Comparison of ENCODE assay signal across 8 cellular contexts in the genomic region with DNA sequence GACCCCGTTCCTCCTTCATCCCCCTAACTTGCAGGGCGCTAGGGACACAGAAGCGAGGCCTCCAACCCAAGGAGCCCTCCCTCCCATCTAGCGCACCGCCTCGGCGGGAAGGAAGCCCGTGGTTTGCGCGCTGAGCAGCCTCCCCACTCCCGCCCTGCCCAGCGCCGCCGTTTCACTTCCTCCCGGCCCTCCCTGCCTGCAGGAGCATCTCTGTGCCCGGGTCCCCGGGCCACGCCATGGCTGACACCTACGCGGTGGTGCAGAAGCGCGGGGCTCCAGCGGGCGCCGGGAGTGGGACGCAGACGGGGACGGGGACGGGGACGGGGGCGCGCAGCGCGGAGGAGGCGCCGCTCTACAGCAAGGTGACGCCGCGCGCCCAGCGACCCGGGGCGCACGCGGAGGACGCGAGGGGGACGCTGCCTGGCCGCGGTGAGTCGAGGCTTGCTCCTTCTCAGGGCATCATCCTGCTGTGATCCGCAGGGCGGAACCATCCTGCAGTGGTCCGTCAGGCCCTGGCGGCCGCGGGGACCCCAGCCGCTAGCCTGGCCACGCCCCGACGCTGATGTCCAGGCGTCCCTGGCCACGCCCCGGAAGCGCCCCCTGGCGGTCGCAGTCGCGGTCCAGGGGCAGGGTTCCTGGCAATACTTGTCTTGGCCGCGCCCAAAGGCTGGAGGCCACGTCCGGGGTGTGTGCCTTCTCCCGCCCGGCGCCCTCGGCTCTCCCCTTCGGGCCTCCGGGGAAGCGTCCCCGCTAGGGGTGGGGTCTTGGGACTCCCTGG. TPM values are rescaled to one million over a fixed set of nuclear protein-coding genes. Genes with fewer than 3 reads are reported as not detected.
DNase-seq lines count a peak whose midpoint lies in the region; ATAC-seq, FAIRE-seq and TF ChIP-seq lines count a peak whose summit lies in the region.

No MANE protein-coding gene starts in this region.

- ATAC-seq in GM19463 (IDR thresholded peaks at IDR 0.05; ENCODE audit: unreplicated experiment) (peak; percentile 71), HG03575 (IDR thresholded peaks at IDR 0.05; ENCODE audit: extremely low read depth, insufficient number of reproducible peaks, low FRiP score, unreplicated experiment) (peak; percentile 27), Panc1 (peak; percentile 98)
- peak; percentile 71 for ATAC-seq in activated T-helper 17 cell treated with anti-CD3 and anti-CD28 coated beads, Interleukin-2, amount 50 U/mL, for 72 hours (replicated peaks)
- peak; percentile 76 for ATAC-seq in stimulated activated naive CD8-positive, alpha-beta T cell treated with anti-CD3 and anti-CD28 coated beads, Interleukin-15, amount 100 ng/mL, for 72 hours

- H3K4me3 Mint-ChIP-seq in activated T-helper 17 cell treated with anti-CD3 and anti-CD28 coated beads, Interleukin-2, amount 50 U/mL, for 72 hours: peak overlapping the region; percentile 95
- peak overlapping the region; percentile 79 to 94 (median 89) for H3K4me3 Mint-ChIP-seq in nephron
- H3K4me3 Mint-ChIP-seq in stimulated activated naive CD8-positive, alpha-beta T cell treated with anti-CD3 and anti-CD28 coated beads, Interleukin-15, amount 100 ng/mL, for 72 hours: peak overlapping the region; percentile 93 to 96

- TF ChIP-seq CTCF in D721Med (IDR thresholded peaks at IDR 0.05; ENCODE audit: insufficient read depth, missing control alignments) (peak; percentile 72), Panc1 (IDR thresholded peaks at IDR 0.05) (peak; percentile 95), fibroblast of pulmonary artery (IDR thresholded peaks at IDR 0.05; ENCODE audit: low read length, missing control alignments) (peak; percentile 39), nephron (IDR thresholded peaks at IDR 0.05; ENCODE audit: unreplicated experiment in 3 of 3) (peak; percentile 97 to 99 (median 97))

- H3K27me3 ChIP-seq in Panc1 (ENCODE audit: control insufficient read depth, insufficient read depth, low read length): no peaks in the 10 kb centered on the region

- peaks cover 52% of the 10 kb centered on the region for H3K4me1 Mint-ChIP-seq in activated T-helper 17 cell treated with anti-CD3 and anti-CD28 coated beads, Interleukin-2, amount 50 U/mL, for 72 hours
- peaks cover 12% of the 10 kb centered on the region for H3K4me1 Mint-ChIP-seq in nephron
- H3K4me1 Mint-ChIP-seq in stimulated activated naive CD8-positive, alpha-beta T cell treated with anti-CD3 and anti-CD28 coated beads, Interleukin-15, amount 100 ng/mL, for 72 hours: peaks cover 68% of the 10 kb centered on the region

- in situ Hi-C loops in Panc1 (cut with HindIII; ENCODE audit: low pct_unique_long_range_greater_than_20kb, low sequenced_read_pairs): no loop called here

- H3K27me3 Mint-ChIP-seq in activated T-helper 17 cell treated with anti-CD3 and anti-CD28 coated beads, Interleukin-2, amount 50 U/mL, for 72 hours: no peaks in the 10 kb centered on the region
- H3K27me3 Mint-ChIP-seq in nephron (ENCODE audit: low read depth): no peaks in the 10 kb centered on the region
- no peaks in the 10 kb centered on the region for H3K27me3 Mint-ChIP-seq in stimulated activated naive CD8-positive, alpha-beta T cell treated with anti-CD3 and anti-CD28 coated beads, Interleukin-15, amount 100 ng/mL, for 72 hours

- DNase-seq in D721Med (ENCODE audit: insufficient read length, low spot score): peak; percentile 79
- DNase-seq in Panc1 (ENCODE audit: low read depth, low spot score): no peak
- DNase-seq in fibroblast of pulmonary artery (ENCODE audit: low read depth): peak; percentile 75
- DNase-seq in stimulated activated naive CD8-positive, alpha-beta T cell treated with anti-CD3 and anti-CD28 coated beads, Interleukin-15, amount 100 ng/mL, for 72 hours: peak; percentile 76 to 80

- no peaks in the 10 kb centered on the region for H3K36me3 ChIP-seq in Panc1 (ENCODE audit: control insufficient read depth, insufficient read depth, low read length)

- intact Hi-C loops in Panc1 (cut with micrococcal nuclease; ENCODE audit: unreplicated experiment): no loop called here

- peaks cover 11% of the 10 kb centered on the region for H3K4me1 ChIP-seq in Panc1 (ENCODE audit: control insufficient read depth, insufficient read depth, low read length)

- POLR2A ChIA-PET in Panc1 (lab: Charles Lee): no interaction called here

- H3K36me3 Mint-ChIP-seq in activated T-helper 17 cell treated with anti-CD3 and anti-CD28 coated beads, Interleukin-2, amount 50 U/mL, for 72 hours (ENCODE audit: low read depth): peaks cover 61% of the 10 kb centered on the region
- peaks cover 11% of the 10 kb centered on the region for H3K36me3 Mint-ChIP-seq in nephron (ENCODE audit: low read depth)

- no peaks in the 10 kb centered on the region for H3K9me3 Mint-ChIP-seq in activated T-helper 17 cell treated with anti-CD3 and anti-CD28 coated beads, Interleukin-2, amount 50 U/mL, for 72 hours
- peaks cover 2% of the 10 kb centered on the region for H3K9me3 Mint-ChIP-seq in nephron
- no peaks in the 10 kb centered on the region for H3K9me3 Mint-ChIP-seq in stimulated activated naive CD8-positive, alpha-beta T cell treated with anti-CD3 and anti-CD28 coated beads, Interleukin-15, amount 100 ng/mL, for 72 hours

- CTCF ChIA-PET in Panc1 (lab: Charles Lee): interaction anchor here (0.6 kb wide), 1 partner anchor 16 kb away, joined by 3 read pairs; a partner anchor contains a TSS

- no peaks in the 10 kb centered on the region for H3K9me3 ChIP-seq in Panc1 (ENCODE audit: control insufficient read depth, insufficient read depth, low read depth, low read length)

- H3K27ac Mint-ChIP-seq in activated T-helper 17 cell treated with anti-CD3 and anti-CD28 coated beads, Interleukin-2, amount 50 U/mL, for 72 hours: peak overlapping the region; percentile 99
- peak overlapping the region; percentile 79 to 84 (median 82) for H3K27ac Mint-ChIP-seq in nephron
- H3K27ac Mint-ChIP-seq in stimulated activated naive CD8-positive, alpha-beta T cell treated with anti-CD3 and anti-CD28 coated beads, Interleukin-15, amount 100 ng/mL, for 72 hours: peak overlapping the region; percentile 96 to 98

- H3K27ac ChIP-seq in Panc1 (ENCODE audit: low read length): peak overlapping the region; percentile 91

- FAIRE-seq in D721Med (lab: Jason Lieb, UNC): no peak

- H3K4me3 ChIP-seq in Panc1 (ENCODE audit: low read depth in 2 of 2, low read length in 2 of 2): peak overlapping the region; percentile 97 to 98
- H3K4me3 ChIP-seq in fibroblast of pulmonary artery (replicated peaks; ENCODE audit: low read depth, low read length): peak overlapping the region; percentile 75

- BruUV-seq in Panc1 (replicated peaks; lab: Mats Ljungman, UMichigan): no TSS peak

RNA-seq across cellular contexts. Expression of a gene that starts 16.4 kb away (rescaled TPM):
- 35.3 TPM for total RNA-seq in Panc1 (2021; ENCODE audit: unreplicated experiment)
- 27.4 TPM for polyA plus RNA-seq in Panc1 (2012; ENCODE audit: insufficient read length)
- total RNA-seq in activated T-helper 17 cell treated with anti-CD3 and anti-CD28 coated beads, Interleukin-2, amount 50 U/mL, for 72 hours: 10 to 100 TPM; 60.5 to 69.7 TPM

RNA-seq across cellular contexts. Expression of a gene that starts 29.5 kb away (rescaled TPM):
- total RNA-seq in Panc1 (2021; ENCODE audit: unreplicated experiment): 104 TPM
- 162 TPM for polyA plus RNA-seq in Panc1 (2012; ENCODE audit: insufficient read length)
- total RNA-seq in activated T-helper 17 cell treated with anti-CD3 and anti-CD28 coated beads, Interleukin-2, amount 50 U/mL, for 72 hours: 100 to 1,000 TPM in 1 of 2 donors, 10 to 100 TPM in 1; 79.8 to 134 TPM

Comparison
In these comparisons a context has a peak if more than half of its experiments do, and no peak if none do; other contexts are left out.
1. CTCF ChIP-seq: peak in every context shown above with its lines; median percentile 97 in nephron; 95 in Panc1; 72 in D721Med; 39 in fibroblast of pulmonary artery.
2. ATAC-seq: peak in every context shown above with its lines; median percentile 98 in Panc1; 76 in stimulated activated naive CD8-positive, alpha-beta T cell treated with anti-CD3 and anti-CD28 coated beads, Interleukin-15, amount 100 ng/mL, for 72 hours; 71 in GM19463; 71 in activated T-helper 17 cell treated with anti-CD3 and anti-CD28 coated beads, Interleukin-2, amount 50 U/mL, for 72 hours; 27 in HG03575.